ENCODE assay signal across 15 cellular contexts in the genomic region with DNA sequence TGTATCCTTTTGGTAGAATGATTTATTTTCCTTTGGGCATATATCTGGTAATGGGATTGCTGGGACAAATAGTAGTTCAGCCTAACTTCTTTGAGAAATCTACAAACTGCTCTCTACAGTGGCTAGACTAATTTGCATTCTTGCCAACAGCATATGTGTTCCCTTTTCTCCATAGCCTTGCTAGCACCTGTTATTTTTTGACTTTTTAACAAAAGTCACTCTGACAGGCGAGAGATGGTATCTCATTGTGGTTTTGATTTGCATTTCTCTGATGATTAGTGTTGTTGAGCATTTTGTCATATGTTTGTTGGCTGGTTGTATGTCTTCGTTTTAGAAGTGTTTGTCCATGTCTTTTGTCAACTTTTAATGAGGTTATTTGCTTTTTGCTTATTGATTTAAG.
DNase-seq lines count a peak whose midpoint lies in the region; ATAC-seq and TF ChIP-seq lines count a peak whose summit lies in the region.
"Had no signal": no experiment of that assay in that cellular context is flagged by ENCODE, and none has a peak within 500 bp of the region (broad histone marks: within the 10 kb centered on the region; RNA-seq: fewer than 3 reads in every experiment).

No MANE protein-coding gene starts in this region.

- H3K4me1 Mint-ChIP-seq in natural killer cell, result no peaks in the 10 kb centered on the region
- H3K4me1 Mint-ChIP-seq: activated naive CD8-positive, alpha-beta T cell treated with anti-CD3 and anti-CD28 coated beads for 36 hours had no signal

- DNase-seq in C1 segment of cervical spinal cord (lab: John Stamatoyannopoulos, UW) (no peak), natural killer cell (no peak), retina (no peak), G401 (ENCODE audit: low spot score) (no peak)
- DNase-seq: activated CD8-positive, alpha-beta memory T cell treated with anti-CD3 and anti-CD28 coated beads, Interleukin-2, amount 50 U/mL, for 4 hours; activated naive CD8-positive, alpha-beta T cell treated with anti-CD3 and anti-CD28 coated beads for 36 hours; central memory CD4-positive, alpha-beta T cell; GOT3; NCI-H2171 treated with DMSO at 0.1 percent for 48 hours; SK-N-SH; stimulated activated CD4-positive, alpha-beta T cell treated with anti-CD3 and anti-CD28 coated beads, Interleukin-2, amount 100 ng/mL, for 48 hours had no signal

- H3K27ac Mint-ChIP-seq in natural killer cell, result no peak overlapping the region
- H3K27ac Mint-ChIP-seq: activated naive CD8-positive, alpha-beta T cell treated with anti-CD3 and anti-CD28 coated beads for 36 hours had no signal

- in situ Hi-C loops in G401 (cut with HindIII; ENCODE audit: low sequenced_read_pairs), result no loop called here

- H3K27me3 Mint-ChIP-seq in natural killer cell (ENCODE audit: low read depth in 2 of 2), result peaks cover 8 to 27% of the 10 kb centered on the region in 2 donors

- no peak for TF ChIP-seq CTCF in natural killer cell (IDR thresholded peaks at IDR 0.05)

- no peak overlapping the region for H3K4me3 Mint-ChIP-seq in natural killer cell
- H3K4me3 Mint-ChIP-seq: activated naive CD8-positive, alpha-beta T cell treated with anti-CD3 and anti-CD28 coated beads for 36 hours had no signal

- H3K9me3 Mint-ChIP-seq in natural killer cell, result no peaks in the 10 kb centered on the region
- H3K9me3 Mint-ChIP-seq: activated naive CD8-positive, alpha-beta T cell treated with anti-CD3 and anti-CD28 coated beads for 36 hours had no signal

- H3K36me3 Mint-ChIP-seq in natural killer cell, result no peaks in the 10 kb centered on the region
- H3K36me3 Mint-ChIP-seq: activated naive CD8-positive, alpha-beta T cell treated with anti-CD3 and anti-CD28 coated beads for 36 hours had no signal

- intact Hi-C loops in natural killer cell (cut with micrococcal nuclease), result loop anchor here (5.0 to 10.0 kb wide), 2 partner anchors 548 to 1130 kb away; no protein-coding TSS in a partner anchor

- ATAC-seq in GM18502 (IDR thresholded peaks at IDR 0.05; ENCODE audit: poor library complexity, unreplicated experiment) (peak; percentile 70), GM19467 (IDR thresholded peaks at IDR 0.05; ENCODE audit: unreplicated experiment) (peak; percentile 84), HG02870 (IDR thresholded peaks at IDR 0.05; ENCODE audit: unreplicated experiment) (peak; percentile 63), HG03520 (IDR thresholded peaks at IDR 0.05; ENCODE audit: unreplicated experiment) (peak; percentile 84), natural killer cell (no peak)

Comparison
In these comparisons a context has a peak if more than half of its experiments do, and no peak if none do; other contexts are left out.
1. ATAC-seq: peak in GM18502 (single experiment), GM19467 (single experiment), HG02870 (single experiment) and HG03520 (single experiment); none in natural killer cell (0 of 3).